ENCODE assay signal across 36 cellular contexts in genomic region chr1:171177261-171177660, GRCh38. TPM values are rescaled to one million over a fixed set of nuclear protein-coding genes. Genes with fewer than 3 reads are reported as not detected.
"Had no signal": no experiment of that assay in that cellular context is flagged by ENCODE, and none has a peak within 500 bp of the region (broad histone marks: within the 10 kb centered on the region; RNA-seq: fewer than 3 reads in every experiment).

No MANE protein-coding gene starts in this region.

- DNase-seq: activated effector memory CD4-positive, alpha-beta T cell treated with anti-CD3 and anti-CD28 coated beads, Interleukin-2, amount 50 U/mL, for 16 hours; activated effector memory CD4-positive, alpha-beta T cell treated with Interleukin-2 at 50 U/mL for 16 hours; activated gamma-delta T cell; activated gamma-delta T cell treated with Interleukin-2 at 50 U/mL for 16 hours; activated naive CD4-positive, alpha-beta T cell; activated naive CD4-positive, alpha-beta T cell treated with anti-CD3 and anti-CD28 coated beads for 36 hours; activated naive CD4-positive, alpha-beta T cell treated with anti-CD3 and anti-CD28 coated beads, Interleukin-2, amount 10 ng/mL, durations not matched to agents 7 days and 5 days; activated naive CD4-positive, alpha-beta T cell treated with anti-CD3 and anti-CD28 coated beads, Interleukin-2, amount 50 U/mL, for 16 hours; activated naive CD4-positive, alpha-beta T cell treated with Interleukin-2 at 50 U/mL for 16 hours; activated naive CD8-positive, alpha-beta T cell treated with anti-CD3 and anti-CD28 coated beads for 36 hours; activated naive CD8-positive, alpha-beta T cell treated with anti-CD3 and anti-CD28 coated beads, Interleukin-2, amount 10 ng/mL, durations not matched to agents 7 days and 5 days; activated naive CD8-positive, alpha-beta T cell treated with anti-CD3 and anti-CD28 coated beads, Interleukin-2, amount 50 U/mL, for 24 hours; activated T-cell treated with anti-CD3 and anti-CD28 coated beads, Interleukin-2, amount 50 U/mL, for 1 hour; activated T-cell treated with anti-CD3 and anti-CD28 coated beads, Interleukin-2, amount 50 U/mL, for 24 hours; activated T-cell treated with anti-CD3 and anti-CD28 coated beads, Interleukin-2, amount 50 U/mL, for 4 hours; activated T-cell treated with anti-CD3 and anti-CD28 coated beads, Interleukin-2, amount 50 U/mL, for 48 hours; activated T-cell treated with anti-CD3 and anti-CD28 coated beads, Interleukin-2, amount 50 U/mL, for 72 hours; adrenal gland; amniotic stem cell; amygdala; anterior cingulate cortex; aorta; body of pancreas; brain microvascular endothelial cell; caudate nucleus; central memory CD4-positive, alpha-beta T cell; cerebellar nuclear complex had no signal

- FAIRE-seq: astrocyte, bronchial epithelial cell had no signal

- ATAC-seq: activated naive CD4-positive, alpha-beta T cell treated with anti-CD3 and anti-CD28 coated beads, Interleukin-2, amount 50 U/mL, for 72 hours; activated naive CD8-positive, alpha-beta T cell treated with anti-CD3 and anti-CD28 coated beads, Interleukin-2, amount 50 U/mL, for 24 hours; activated T-cell treated with anti-CD3 and anti-CD28 coated beads, Interleukin-2, amount 50 U/mL, for 4 hours; activated T-cell treated with anti-CD3 and anti-CD28 coated beads, Interleukin-2, amount 50 U/mL, for 72 hours; activated T-helper 17 cell treated with anti-CD3 and anti-CD28 coated beads, Interleukin-2, amount 50 U/mL, for 72 hours; body of pancreas had no signal

- H3K4me1 ChIP-seq: adrenal gland, body of pancreas, breast epithelium had no signal

- H3K4me3 ChIP-seq: adrenal gland, ascending aorta, body of pancreas, breast epithelium, cardiac muscle cell had no signal

- H3K27ac ChIP-seq: adrenal gland, ascending aorta, body of pancreas, brain microvascular endothelial cell, breast epithelium, cardiac muscle cell had no signal

- H3K27me3 ChIP-seq: adrenal gland, ascending aorta, body of pancreas, brain microvascular endothelial cell, breast epithelium, cardiac muscle cell had no signal

- H3K36me3 ChIP-seq: adrenal gland, ascending aorta, brain microvascular endothelial cell, breast epithelium, cardiac muscle cell had no signal

- H3K9me3 ChIP-seq: adrenal gland, ascending aorta, body of pancreas, breast epithelium had no signal

RNA-seq across cellular contexts. Expression of gene FMO2, which starts 7.8 kb away (rescaled TPM):
- total RNA-seq: activated naive CD4-positive, alpha-beta T cell treated with anti-CD3 and anti-CD28 coated beads for 36 hours; activated naive CD4-positive, alpha-beta T cell treated with anti-CD3 and anti-CD28 coated beads, Interleukin-2, amount 50 U/mL, for 72 hours; activated naive CD8-positive, alpha-beta T cell treated with anti-CD3 and anti-CD28 coated beads for 36 hours; activated naive CD8-positive, alpha-beta T cell treated with anti-CD3 and anti-CD28 coated beads, Interleukin-2, amount 10 ng/mL, durations not matched to agents 7 days and 5 days; activated T-cell treated with anti-CD3 and anti-CD28 coated beads, Interleukin-2, amount 50 U/mL, for 72 hours; activated T-helper 1 cell treated with anti-CD3 and anti-CD28 coated beads, Interleukin-12 subunit alpha, Interleukin-12 subunit beta, Interleukin-2, Interleukin-4 antibody, amounts not matched to agents 30 ng/mL and 10 ng/mL and 1 ng/mL, durations not matched to agents 14 hours and 24 hours and 36 hours; activated T-helper 17 cell treated with anti-CD3 and anti-CD28 coated beads, Interleukin-2, amount 50 U/mL, for 72 hours; activated T-helper 2 cell treated with anti-CD3 and anti-CD28 coated beads, Interferon-gamma antibody, Interleukin-2, Interleukin-4, amounts not matched to agents 10 μg/mL and 5 μg/mL and 100 μg/mL, durations not matched to agents 14 hours and 24 hours and 36 hours; astrocyte; bronchial epithelial cell; cardiac muscle cell had no signal
- polyA plus RNA-seq: cardiac muscle cell had no signal
